Comparison of ENCODE assay signal across 11 cellular contexts in genomic region chr13:44713793-44714469, GRCh38.
DNase-seq lines count a peak whose midpoint lies in the region; FAIRE-seq and TF ChIP-seq lines count a peak whose summit lies in the region.
"Had no signal": no experiment of that assay in that cellular context is flagged by ENCODE, and none has a peak within 500 bp of the region (broad histone marks: within the 10 kb centered on the region; RNA-seq: fewer than 3 reads in every experiment).

No MANE protein-coding gene starts in this region.

- H3K36me3 ChIP-seq in A673 (ENCODE audit: insufficient read depth, low read length, poor library complexity, severe bottlenecking): no peaks in the 10 kb centered on the region
- H3K36me3 ChIP-seq in HUES6 (ENCODE audit: control insufficient read depth, insufficient read depth, low read length): no peaks in the 10 kb centered on the region
- no peaks in the 10 kb centered on the region for H3K36me3 ChIP-seq in breast epithelium
- H3K36me3 ChIP-seq in kidney (ENCODE audit: control insufficient read depth in 1 of 2, insufficient read depth in 2 of 2, low read length in 2 of 2): no peaks in the 10 kb centered on the region
- H3K36me3 ChIP-seq: BLaER1 treated with 17β-estradiol and CSF1 and Interleukin-3, amounts not matched to agents 10 nM and 100 nM had no signal

- H3K4me3 ChIP-seq in A673 (ENCODE audit: low read depth, low read length, poor library complexity, severe bottlenecking) (no peak overlapping the region), HUES6 (ENCODE audit: low read depth, low read length) (no peak overlapping the region), breast epithelium (no peak overlapping the region), kidney (ENCODE audit: low read length in 2 of 2) (no peak overlapping the region)
- H3K4me3 ChIP-seq: BLaER1 treated with 17β-estradiol and CSF1 and Interleukin-3, amounts not matched to agents 10 nM and 100 nM had no signal

- H3K27me3 ChIP-seq in A673 (replicated peaks; ENCODE audit: insufficient read depth, low read depth, low read length, poor library complexity): no peaks in the 10 kb centered on the region
- no peaks in the 10 kb centered on the region for H3K27me3 ChIP-seq in HUES6 (ENCODE audit: control insufficient read depth, insufficient read depth, low read length)
- no peaks in the 10 kb centered on the region for H3K27me3 ChIP-seq in breast epithelium
- H3K27me3 ChIP-seq: BLaER1 treated with 17β-estradiol and CSF1 and Interleukin-3, amounts not matched to agents 10 nM and 100 nM had no signal

- H3K4me1 ChIP-seq in A673 (ENCODE audit: insufficient read depth, low read length, poor library complexity, severe bottlenecking) (no peaks in the 10 kb centered on the region), HUES6 (ENCODE audit: control insufficient read depth, insufficient read depth, low read length) (peaks cover 7% of the 10 kb centered on the region; the same call in 1 of the 2 replicates), breast epithelium (peaks cover 0 to 7% of the 10 kb centered on the region in 2 donors), kidney (ENCODE audit: control insufficient read depth in 1 of 2, insufficient read depth in 1 of 2, low read depth in 1 of 2, low read length in 2 of 2) (no peaks in the 10 kb centered on the region)

- no peak for FAIRE-seq in kidney (lab: Jason Lieb, UNC)

- intact Hi-C loops in A673 (cut with micrococcal nuclease; ENCODE audit: unreplicated experiment) (no loop called here), breast epithelium (cut with DNase I; ENCODE audit: low total_unique reads) (no loop called here), kidney (cut with DNase I) (no loop called here)

- CTCF ChIA-PET in A673 (lab: Charles Lee): interaction anchor here (1.1 kb wide), 1 partner anchor 104 kb away, joined by 3 read pairs; no protein-coding TSS in a partner anchor

- no peak for TF ChIP-seq POLR2A in breast epithelium (IDR thresholded peaks at IDR 0.05)

- POLR2A ChIA-PET in A673 (lab: Charles Lee; ENCODE audit: low non-redundant PET): no interaction called here

- H3K9ac ChIP-seq in HUES6 (ENCODE audit: low read length): peak overlapping the region; percentile 49
- H3K9ac ChIP-seq in kidney (ENCODE audit: low read length in 2 of 2): no peak overlapping the region
- H3K9ac ChIP-seq: BLaER1 treated with 17β-estradiol and CSF1 and Interleukin-3, amounts not matched to agents 10 nM and 100 nM had no signal

- no TSS peak for BruUV-seq in A673 (replicated peaks; lab: Mats Ljungman, UMichigan)

- H3K9me3 ChIP-seq in A673 (ENCODE audit: low read depth, low read length, poor library complexity, severe bottlenecking): no peaks in the 10 kb centered on the region
- H3K9me3 ChIP-seq in HUES6 (ENCODE audit: control insufficient read depth, insufficient read depth, low read depth, low read length): no peaks in the 10 kb centered on the region
- no peaks in the 10 kb centered on the region for H3K9me3 ChIP-seq in breast epithelium
- H3K9me3 ChIP-seq in kidney (ENCODE audit: control insufficient read depth in 1 of 2, low read length in 2 of 2): no peaks in the 10 kb centered on the region
- H3K9me3 ChIP-seq: BLaER1 treated with 17β-estradiol and CSF1 and Interleukin-3, amounts not matched to agents 10 nM and 100 nM had no signal

- DNase-seq in A673 (ENCODE audit: low spot score) (peak; percentile 36), breast epithelium (ENCODE audit: low spot score in 2 of 2) (peak in 1 of 2 donors; percentile 56), kidney glomerular epithelial cell (lab: John Stamatoyannopoulos, UW) (peak; percentile 89), NCI-H510A (lab: John Stamatoyannopoulos, UW) (no peak), kidney (no peak)
- DNase-seq in activated CD4-positive, alpha-beta T cell treated with anti-CD3 and anti-CD28 coated beads for 1 hour: no peak
- DNase-seq in stimulated activated CD4-positive, alpha-beta T cell treated with anti-CD3 and anti-CD28 coated beads, Interleukin-15, amount 100 ng/mL, for 24 hours: no peak
- DNase-seq: NCI-H1436 treated with DMSO at 0.1 percent for 48 hours; stimulated activated CD4-positive, alpha-beta T cell treated with anti-CD3 and anti-CD28 coated beads, Interleukin-4, amount 100 ng/mL, for 24 hours had no signal

- TF ChIP-seq CTCF in A673 (conservative IDR thresholded peaks at IDR 0.05; ENCODE audit: low read depth, low read length): no peak
- TF ChIP-seq CTCF in breast epithelium (IDR thresholded peaks at IDR 0.05): no peak
- no peak for TF ChIP-seq CTCF in kidney (IDR thresholded peaks at IDR 0.05; ENCODE audit: borderline replicate concordance, extremely low read depth, insufficient read depth)

- H3K27ac ChIP-seq in A673 (ENCODE audit: low read depth, low read length, poor library complexity, severe bottlenecking) (no peak overlapping the region), HUES6 (ENCODE audit: low read depth, low read length) (peak overlapping the region; percentile 3; the same call in 1 of the 2 replicates), breast epithelium (peak overlapping the region; percentile 48 to 57), kidney (ENCODE audit: low read depth in 2 of 2, low read length in 2 of 2) (no peak overlapping the region)
- H3K27ac ChIP-seq: BLaER1 treated with 17β-estradiol and CSF1 and Interleukin-3, amounts not matched to agents 10 nM and 100 nM had no signal

Comparison
In these comparisons a context has a peak if more than half of its experiments do, and no peak if none do; other contexts are left out.
1. DNase-seq: peak in A673 (single experiment) and kidney glomerular epithelial cell (single experiment); none in activated CD4-positive, alpha-beta T cell treated with anti-CD3 and anti-CD28 coated beads for 1 hour (single experiment), stimulated activated CD4-positive, alpha-beta T cell treated with anti-CD3 and anti-CD28 coated beads, Interleukin-15, amount 100 ng/mL, for 24 hours (single experiment), NCI-H510A (single experiment) and kidney (single experiment).
2. H3K27ac ChIP-seq: peak in HUES6 (single experiment) and breast epithelium (2 of 2); none in A673 (single experiment) and kidney (0 of 2).